In genomic region chr6:169847141-169847674, GRCh38 we compare ENCODE assay signal across 19 cellular contexts.
DNase-seq lines count a peak whose midpoint lies in the region; ATAC-seq and TF ChIP-seq lines count a peak whose summit lies in the region.
"Had no signal": no experiment of that assay in that cellular context is flagged by ENCODE, and none has a peak within 500 bp of the region (broad histone marks: within the 10 kb centered on the region; RNA-seq: fewer than 3 reads in every experiment).

No MANE protein-coding gene starts in this region.

- intact Hi-C loops in Right ventricle myocardium superior (cut with DNase I), result no loop called here
- intact Hi-C loops in left ventricle myocardium superior (cut with micrococcal nuclease), result no loop called here
- intact Hi-C loops in sciatic nerve (cut with DNase I), result no loop called here
- intact Hi-C loops in Calu3 (cut with micrococcal nuclease; ENCODE audit: unreplicated experiment), result no loop called here

- H3K36me3 Mint-ChIP-seq in Calu3 (ENCODE audit: insufficient read depth, unreplicated experiment), result no peaks in the 10 kb centered on the region
- H3K36me3 Mint-ChIP-seq: CD4-positive, alpha-beta memory T cell had no signal

- ATAC-seq in Right ventricle myocardium superior (ENCODE audit: poor library complexity), result no peak
- ATAC-seq in left ventricle myocardium superior, result no peak
- no peak for ATAC-seq in sciatic nerve
- no peak for ATAC-seq in HG03095 (IDR thresholded peaks at IDR 0.05; ENCODE audit: unreplicated experiment)

- BruUV-seq in Calu3 (replicated peaks; lab: Mats Ljungman, UMichigan), result no TSS peak

- H3K27me3 Mint-ChIP-seq in Calu3 (ENCODE audit: unreplicated experiment), result peaks cover 69% of the 10 kb centered on the region

- TF ChIP-seq CTCF in Calu3 (IDR thresholded peaks at IDR 0.05; ENCODE audit: unreplicated experiment), result no peak

- in situ Hi-C loops in SK-MEL-5 (cut with HindIII; ENCODE audit: low pct_unique_long_range_greater_than_20kb, low sequenced_read_pairs), result no loop called here

- H3K27ac Mint-ChIP-seq in Calu3 (ENCODE audit: unreplicated experiment), result no peak overlapping the region
- H3K27ac Mint-ChIP-seq: HFFc6 had no signal

- CTCF ChIA-PET in Calu3 (lab: Charles Lee), result no interaction called here

- no peaks in the 10 kb centered on the region for H3K9me3 Mint-ChIP-seq in Calu3 (ENCODE audit: low read depth, unreplicated experiment)
- H3K9me3 Mint-ChIP-seq: HFFc6 had no signal

- no peak overlapping the region for H3K4me3 Mint-ChIP-seq in Calu3 (ENCODE audit: low read depth, unreplicated experiment)
- H3K4me3 Mint-ChIP-seq: CD4-positive, alpha-beta memory T cell; HFFc6 had no signal

- DNase-seq in Right ventricle myocardium superior, result peak; percentile 25
- DNase-seq in left ventricle myocardium superior, result no peak
- peak; percentile 41 for DNase-seq in SK-MEL-5 (ENCODE audit: low read depth, low spot score)
- DNase-seq in mesenteric fat pad (ENCODE audit: low spot score), result peak; percentile 57
- DNase-seq in sciatic nerve (ENCODE audit: low spot score), result peak; percentile 34
- DNase-seq in HuH-7.5 (ENCODE audit: low spot score), result no peak
- DNase-seq in Calu3, result no peak
- DNase-seq: BE2C; CD4-positive, alpha-beta memory T cell; HFFc6; IMR-90; Karpas-422; MG63; NCI-H1048; NCI-H1436; NCI-H1930; NCI-H345; NCI-H526 had no signal

- H3K4me1 Mint-ChIP-seq in Calu3 (ENCODE audit: low read depth, unreplicated experiment), result no peaks in the 10 kb centered on the region
- H3K4me1 Mint-ChIP-seq: CD4-positive, alpha-beta memory T cell had no signal

Comparison
In these comparisons a context has a peak if more than half of its experiments do, and no peak if none do; other contexts are left out.
1. DNase-seq: peak in Right ventricle myocardium superior (single experiment), SK-MEL-5 (single experiment), mesenteric fat pad (single experiment) and sciatic nerve (single experiment); none in left ventricle myocardium superior (single experiment), HuH-7.5 (single experiment) and Calu3 (single experiment).